8 cellular contexts compared by ENCODE assay signal in the genomic region with DNA sequence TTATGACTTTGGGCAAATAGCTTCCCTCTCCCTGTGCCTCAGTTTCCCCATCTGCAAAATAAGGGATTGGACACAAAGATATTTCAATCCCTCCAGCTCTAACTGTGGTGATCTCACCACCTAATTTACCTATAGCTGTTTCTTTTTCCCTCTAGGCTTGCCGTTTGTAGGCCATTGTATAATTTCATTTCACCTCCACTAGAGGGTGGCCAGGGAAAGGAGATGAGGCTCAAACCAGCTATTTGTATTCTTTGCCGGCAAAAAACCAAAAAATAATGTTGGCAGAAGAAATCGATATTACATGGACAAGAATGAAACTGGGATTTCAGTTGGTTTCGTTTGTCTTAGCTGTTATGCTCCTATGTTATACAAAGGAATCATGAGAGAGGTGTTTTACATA. TPM values are rescaled to one million over a fixed set of nuclear protein-coding genes. Genes with fewer than 3 reads are reported as not detected.
A peak's percentile ranks its signal among the peaks of the same experiment; 100 is the strongest.
DNase-seq lines count a peak whose midpoint lies in the region; ATAC-seq and TF ChIP-seq lines count a peak whose summit lies in the region.

No MANE protein-coding gene starts in this region.

- no peak overlapping the region for H2BK15ac ChIP-seq in IMR-90 (ENCODE audit: low read depth, low read length)

- TF ChIP-seq POLR2A in IMR-90 (IDR thresholded peaks at IDR 0.05; ENCODE audit: low read depth, low read length): no peak

- ATAC-seq in IMR-90 (ENCODE audit: low read depth): peak; percentile 68; the same call in 1 of the 2 replicates
- ATAC-seq in naive thymus-derived CD8-positive, alpha-beta T cell: peak; percentile 69
- no peak for ATAC-seq in HG02623 (IDR thresholded peaks at IDR 0.05; ENCODE audit: unreplicated experiment)
- no peak for ATAC-seq in GM18502 (IDR thresholded peaks at IDR 0.05; ENCODE audit: poor library complexity, unreplicated experiment)

- H3K9me1 ChIP-seq in IMR-90 (ENCODE audit: insufficient read depth, low read length): no peaks in the 10 kb centered on the region

- no peak overlapping the region for H3K18ac ChIP-seq in IMR-90 (ENCODE audit: low read depth, low read length)

- no peak overlapping the region for H4K5ac ChIP-seq in IMR-90 (ENCODE audit: low read depth, low read length)

- no peaks in the 10 kb centered on the region for H3K9me3 ChIP-seq in IMR-90 (ENCODE audit: control insufficient read depth, insufficient read depth, low read length)

- H3K23ac ChIP-seq in IMR-90 (ENCODE audit: low read depth, low read length): no peak overlapping the region

- H3K27me3 ChIP-seq in IMR-90 (ENCODE audit: control insufficient read depth, insufficient read depth, low read length): no peaks in the 10 kb centered on the region

- H2AK5ac ChIP-seq in IMR-90 (ENCODE audit: low read depth, low read length): no peak overlapping the region

- H3K27ac Mint-ChIP-seq in naive thymus-derived CD8-positive, alpha-beta T cell: peak overlapping the region in 1 of 10 donors; percentile 52

- no peaks in the 10 kb centered on the region for H4K20me1 ChIP-seq in IMR-90 (ENCODE audit: insufficient read depth, low read length)

- peak; percentile 76 for TF ChIP-seq RAD21 in IMR-90 (IDR thresholded peaks at IDR 0.05; ENCODE audit: low read length)

- H3K9me3 Mint-ChIP-seq in naive thymus-derived CD8-positive, alpha-beta T cell: no peaks in the 10 kb centered on the region

- no peak overlapping the region for H3K4me2 ChIP-seq in IMR-90 (ENCODE audit: low read depth, low read length)

- no peak overlapping the region for H3K56ac ChIP-seq in IMR-90 (ENCODE audit: extremely low read depth, insufficient read depth, low read length)

- in situ Hi-C loops in IMR-90 (cut with MboI; ENCODE audit: low sequenced_read_pairs): loop anchor here (10.0 to 25.0 kb wide), 2 partner anchors 145 to 353 kb away; partner anchors contain the start of gene ZCCHC12

- no peak overlapping the region for H3K14ac ChIP-seq in IMR-90 (replicated peaks; ENCODE audit: low read depth, low read length)

- dilution Hi-C loops in IMR-90 (cut with HindIII; ENCODE audit: low sequenced_read_pairs, unreplicated experiment): no loop called here

- intact Hi-C loops in IMR-90 (cut with micrococcal nuclease): loop anchor here (1.0 to 10.0 kb wide), 2 partner anchors 142 to 345 kb away; no protein-coding TSS in a partner anchor

- H4K8ac ChIP-seq in IMR-90 (ENCODE audit: low read depth in 2 of 2, low read length in 2 of 2): no peak overlapping the region

- POLR2A ChIA-PET in IMR-90 (lab: Charles Lee; ENCODE audit: unreplicated experiment): no interaction called here
- POLR2A ChIA-PET in naive thymus-derived CD8-positive, alpha-beta T cell (lab: Charles Lee): no interaction called here

- peaks cover 0 to 6% (median 3%) of the 10 kb centered on the region in 4 donors for H3K4me1 Mint-ChIP-seq in naive thymus-derived CD8-positive, alpha-beta T cell

- H4K91ac ChIP-seq in IMR-90 (ENCODE audit: insufficient read depth, low read depth, low read length): no peak overlapping the region

- CTCF ChIA-PET in IMR-90 (lab: Yijun Ruan, JAX): interaction anchor here (0.5 to 2.2 kb wide), 13 partner anchors 8 to 185 kb away, joined by 3 to 20 read pairs (median 4); no protein-coding TSS in a partner anchor

- no peak overlapping the region for H3K4me3 ChIP-seq in GM12865 (ENCODE audit: low read depth, low read length)
- no peak overlapping the region for H3K4me3 ChIP-seq in IMR-90 (ENCODE audit: insufficient read depth, low read depth, low read length)

- no peak overlapping the region for H3K9ac ChIP-seq in IMR-90 (ENCODE audit: low read depth, low read length)

- no peaks in the 10 kb centered on the region for H3K36me3 ChIP-seq in IMR-90 (ENCODE audit: control insufficient read depth, insufficient read depth, low read length)

- H3K4ac ChIP-seq in IMR-90 (ENCODE audit: low read depth, low read length): no peak overlapping the region

- no peaks in the 10 kb centered on the region for H3K79me1 ChIP-seq in IMR-90 (ENCODE audit: low read depth in 1 of 2, low read length in 2 of 2)

- TF ChIP-seq CTCF in GM12865 (IDR thresholded peaks at IDR 0.05; ENCODE audit: insufficient read depth, low read depth, low read length, missing control alignments) (peak; percentile 41), IMR-90 (conservative IDR thresholded peaks at IDR 0.05; ENCODE audit: low read depth, low read length) (peak; percentile 67)

- no CpG with 5 or more reads among the region's 4 CpGs for WGBS in IMR-90 (ENCODE audit: extremely low coverage in 2 of 2, insufficient read length in 1 of 2), 2 experiments

- no peak overlapping the region for H2AFZ ChIP-seq in IMR-90 (replicated peaks; ENCODE audit: low read length, poor library complexity)

- no peaks in the 10 kb centered on the region for H3K36me3 Mint-ChIP-seq in naive thymus-derived CD8-positive, alpha-beta T cell

- peak; percentile 28 to 35 for DNase-seq in AML-193 (lab: John Stamatoyannopoulos, UW)
- DNase-seq in GM12865 (ENCODE audit: low read depth): peak; percentile 44
- peak; percentile 47 for DNase-seq in IMR-90
- peak; percentile 8 for DNase-seq in RPMI8226
- DNase-seq in dermis microvascular lymphatic vessel endothelial cell (ENCODE audit: low read depth in 2 of 2): peak; percentile 5 to 21
- peak in 7 of 10 donors; percentile 6 to 62 (median 25) for DNase-seq in naive thymus-derived CD8-positive, alpha-beta T cell

- H2BK120ac ChIP-seq in IMR-90 (ENCODE audit: low read depth, low read length): no peak overlapping the region

- no peaks in the 10 kb centered on the region for H3K27me3 Mint-ChIP-seq in naive thymus-derived CD8-positive, alpha-beta T cell

- no peak overlapping the region for H3K27ac ChIP-seq in IMR-90 (ENCODE audit: insufficient read depth, low read length)

- no peak overlapping the region for H2BK20ac ChIP-seq in IMR-90 (ENCODE audit: low read depth, low read length)

- no peak overlapping the region for H2BK5ac ChIP-seq in IMR-90 (ENCODE audit: low read depth, low read length, poor library complexity, severe bottlenecking)

- no peak overlapping the region for H2AK9ac ChIP-seq in IMR-90 (replicated peaks; ENCODE audit: low read depth, low read length, poor library complexity)

- no peaks in the 10 kb centered on the region for H3K4me1 ChIP-seq in IMR-90 (ENCODE audit: control insufficient read depth, insufficient read depth, low read length)

- no peak overlapping the region for H3K4me3 Mint-ChIP-seq in naive thymus-derived CD8-positive, alpha-beta T cell

- BruUV-seq in IMR-90 (replicated peaks; lab: Mats Ljungman, UMichigan): no TSS peak

TF ChIP-seq in IMR-90, 13 proteins besides CTCF, POLR2A, EP300 and RAD21:
- TF ChIP-seq SMC3 (IDR thresholded peaks at IDR 0.05; ENCODE audit: low read depth, low read length) (peak; percentile 56), CEBPB (IDR thresholded peaks at IDR 0.05; ENCODE audit: low read depth, low read length) (no peak)

RNA-seq across cellular contexts. Expression of gene DOCK11, which starts 36.1 kb away (rescaled TPM):
- total RNA-seq in IMR-90 (2012; rRNA removed): 13.1 and 14.7 TPM in 2 replicates
- 3.2 and 3.9 TPM in 2 replicates for polyA plus RNA-seq in IMR-90 (2012; rRNA removed)
- 0.55 and 0.69 TPM in 2 replicates for polyA plus RNA-seq in IMR-90 (2012; cell fraction: cytosol; rRNA removed)
- 0.35 and 5.0 TPM in 2 replicates for polyA plus RNA-seq in IMR-90 (2012; cell fraction: nucleus; rRNA removed; ENCODE audit: low replicate concordance)
- total RNA-seq in dermis microvascular lymphatic vessel endothelial cell: 0.25 and 0.26 TPM in 2 replicates
- total RNA-seq in naive thymus-derived CD8-positive, alpha-beta T cell: 100 to 1,000 TPM; 110 to 116 TPM
- 10 to 100 TPM; 20.9 to 26.6 (median 24.1) TPM for polyA plus RNA-seq in naive thymus-derived CD8-positive, alpha-beta T cell

Comparison
In these comparisons a context has a peak if more than half of its experiments do, and no peak if none do; other contexts are left out.
1. ATAC-seq: peak in IMR-90 (single experiment) and naive thymus-derived CD8-positive, alpha-beta T cell (2 of 2); none in HG02623 (single experiment) and GM18502 (single experiment).
2. RNA of gene DOCK11, which starts 36.1 kb away (total RNA-seq): 110 to 116 TPM in naive thymus-derived CD8-positive, alpha-beta T cell and 13.1 to 14.7 TPM in IMR-90; 0.25 to 0.26 TPM in dermis microvascular lymphatic vessel endothelial cell; every median in the first group is over 10 times any median in the second.
3. Peak in every context shown above with its lines, with median percentiles within 50 percentile points of each other: DNase-seq.